In the genomic region with DNA sequence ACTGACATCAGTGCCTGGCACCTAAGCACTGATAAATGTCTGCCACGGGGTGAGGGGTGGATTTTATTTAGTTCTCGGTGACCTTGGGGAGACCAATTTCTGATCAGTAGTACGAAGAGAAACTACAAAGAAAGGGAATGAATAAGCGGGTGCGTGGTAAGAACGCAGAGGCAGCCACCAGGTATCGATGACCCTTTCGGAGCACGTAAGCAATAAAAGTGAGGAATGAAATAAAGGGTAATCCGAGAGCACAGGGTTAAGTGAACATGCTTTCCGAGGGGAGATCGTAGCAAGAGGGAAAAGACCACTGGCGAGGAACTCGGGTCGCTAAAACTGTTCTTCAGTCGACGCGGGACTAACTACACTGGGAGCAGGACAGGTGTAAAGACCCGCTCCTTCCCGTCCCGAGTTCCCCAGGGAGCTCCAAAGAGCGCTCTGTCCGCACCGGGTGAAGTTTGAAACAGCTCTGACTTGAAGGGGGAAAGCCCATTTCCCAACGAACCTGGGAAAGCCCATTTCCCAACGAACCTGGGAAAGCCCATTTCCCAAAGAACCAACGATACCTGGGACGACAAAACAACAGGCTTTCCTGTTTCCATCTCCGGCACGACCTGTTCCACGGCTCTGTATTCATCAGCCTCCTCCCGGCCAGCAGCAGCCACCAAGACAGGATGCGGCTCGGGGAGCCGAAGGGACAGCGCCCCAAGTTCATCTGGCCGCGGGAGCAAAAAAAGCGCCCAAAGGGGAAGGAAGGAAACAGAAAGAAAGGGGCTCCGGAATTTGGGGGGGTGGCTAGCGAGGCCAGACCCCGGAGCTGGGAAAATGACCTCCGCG, we compare ENCODE assay signal across 8 cellular contexts. TPM values are rescaled to one million over a fixed set of nuclear protein-coding genes. Genes with fewer than 3 reads are reported as not detected.
DNase-seq lines count a peak whose midpoint lies in the region; TF ChIP-seq lines count a peak whose summit lies in the region.

No MANE protein-coding gene starts in this region.

- peaks cover 10 to 25% (median 13%) of the 10 kb centered on the region in 3 donors for H3K27me3 Mint-ChIP-seq in immature natural killer cell (ENCODE audit: low read depth in 3 of 3)

- no peak for TF ChIP-seq POLR2A in spleen (IDR thresholded peaks at IDR 0.05)

- intact Hi-C loops in spleen (cut with DNase I; ENCODE audit: low total_unique reads): no loop called here

- WGBS in spleen, 5 donors: 15 to 19% (median 17%) methylated on average over 38 to 44 of the region's 44 CpGs

- peak overlapping the region; percentile 34; the same call in 1 of the 2 replicates for H3K9ac ChIP-seq in HUES48 (ENCODE audit: low read depth, low read length)

- no peak for TF ChIP-seq CTCF in GM06990 (IDR thresholded peaks at IDR 0.05; ENCODE audit: insufficient read depth, low read length, poor library complexity, severe bottlenecking)
- TF ChIP-seq CTCF in astrocyte of the cerebellum (IDR thresholded peaks at IDR 0.05; ENCODE audit: low read depth, low read length, missing control alignments): no peak
- no peak for TF ChIP-seq CTCF in spleen (IDR thresholded peaks at IDR 0.05 in 8 of 11, conservative IDR thresholded peaks at IDR 0.05 in 3 of 11)

- H3K27ac ChIP-seq in HUES48 (ENCODE audit: low read depth, low read length): no peak overlapping the region
- H3K27ac ChIP-seq in spleen: no peak overlapping the region

- peaks cover 0 to 7% (median 2%) of the 10 kb centered on the region in 6 donors for H3K9me3 Mint-ChIP-seq in immature natural killer cell

- peak overlapping the region; percentile 66 for H3K4me3 ChIP-seq in GM06990 (replicated peaks; ENCODE audit: low read depth, low read length)
- H3K4me3 ChIP-seq in HUES48 (ENCODE audit: low read depth, low read length): peak overlapping the region; percentile 79
- peak overlapping the region; percentile 71 for H3K4me3 ChIP-seq in astrocyte of the cerebellum (ENCODE audit: low read depth, low read length)
- H3K4me3 ChIP-seq in spleen: peak overlapping the region; percentile 52 to 76 (median 62)

- H3K27me3 ChIP-seq in GM06990 (replicated peaks; ENCODE audit: control insufficient read depth, insufficient read depth, low read length) (peaks cover 2% of the 10 kb centered on the region; the same call in 1 of the 2 replicates), HUES48 (ENCODE audit: control insufficient read depth, insufficient read depth, low read length) (peaks cover 21% of the 10 kb centered on the region), spleen (replicated peaks in 1 of 7) (peaks cover 6 to 76% (median 31%) of the 10 kb centered on the region in 7 donors)

- peak overlapping the region; percentile 52 to 75 (median 62) for H3K4me3 Mint-ChIP-seq in immature natural killer cell

- DNase-seq in 8988T (peak; percentile 34), GM06990 (ENCODE audit: extremely low read depth, insufficient read length) (peak; percentile 22), astrocyte of the cerebellum (ENCODE audit: low read depth) (no peak), immature natural killer cell (no peak), spleen (no peak), GDM1 (lab: John Stamatoyannopoulos, UW) (no peak)
- no peak for DNase-seq in central memory CD4-positive, alpha-beta T cell

- in situ Hi-C loops in astrocyte of the cerebellum (cut with HindIII; ENCODE audit: low sequenced_read_pairs): no loop called here

- no peak overlapping the region for H3K27ac Mint-ChIP-seq in immature natural killer cell

- H3K36me3 ChIP-seq in GM06990 (ENCODE audit: control insufficient read depth, insufficient read depth, low read length) (no peaks in the 10 kb centered on the region), HUES48 (ENCODE audit: control insufficient read depth, insufficient read depth, low read length) (no peaks in the 10 kb centered on the region), spleen (no peaks in the 10 kb centered on the region)

- no peaks in the 10 kb centered on the region for H3K36me3 Mint-ChIP-seq in immature natural killer cell

- H3K9me3 ChIP-seq in HUES48 (ENCODE audit: control insufficient read depth, insufficient read depth, low read length) (no peaks in the 10 kb centered on the region), spleen (no peaks in the 10 kb centered on the region)

- peaks cover 7 to 8% of the 10 kb centered on the region in 2 donors for H3K4me1 Mint-ChIP-seq in immature natural killer cell

- H3K4me1 ChIP-seq in HUES48 (ENCODE audit: control insufficient read depth, insufficient read depth, low read length): peaks cover 21% of the 10 kb centered on the region
- H3K4me1 ChIP-seq in spleen: peaks cover 5 to 22% (median 15%) of the 10 kb centered on the region in 6 donors

RNA-seq across cellular contexts. Expression of a gene that starts 1.0 kb away (rescaled TPM):
- polyA plus RNA-seq in immature natural killer cell: 1 to 10 TPM in 1 of 3 donors, under 1 TPM in 1, not detected in 1; 0.08 to 1.5 TPM
- total RNA-seq in spleen: 1 to 10 TPM; 1.7 to 8.1 (median 3.1) TPM
- under 1 TPM; 0.43 to 0.52 (median 0.51) TPM for polyA plus RNA-seq in spleen

Comparison
In these comparisons a context has a peak if more than half of its experiments do, and no peak if none do; other contexts are left out.
1. DNase-seq: peak in 8988T (single experiment) and GM06990 (single experiment); none in astrocyte of the cerebellum (single experiment), immature natural killer cell (0 of 3), spleen (single experiment), GDM1 (single experiment) and central memory CD4-positive, alpha-beta T cell (single experiment).
2. Peak in every context shown above with its lines, with median percentiles within 50 percentile points of each other: H3K4me3 ChIP-seq.